ENCODE assay signal across 7 cellular contexts in the genomic region with DNA sequence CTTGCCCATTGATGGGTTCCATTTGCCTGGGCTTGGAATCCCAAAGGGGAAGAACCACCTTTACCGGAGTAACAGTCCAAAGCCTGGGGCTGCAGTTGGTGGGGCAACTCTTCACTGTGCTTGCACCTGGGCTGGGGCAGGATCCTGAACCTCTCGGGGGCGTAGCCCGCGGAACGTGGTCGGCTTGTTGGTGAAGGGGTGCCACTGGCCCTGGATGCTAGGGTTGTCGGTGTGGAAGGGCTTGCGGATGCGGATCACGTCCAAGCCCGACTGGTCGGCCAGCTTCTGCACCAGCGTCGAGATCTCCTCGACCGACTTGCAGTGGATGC. TPM values are rescaled to one million over a fixed set of nuclear protein-coding genes. Genes with fewer than 3 reads are reported as not detected.
DNase-seq lines count a peak whose midpoint lies in the region; ATAC-seq and TF ChIP-seq lines count a peak whose summit lies in the region.

No MANE protein-coding gene starts in this region.

- H3K27me3 Mint-ChIP-seq in activated T-helper 17 cell treated with anti-CD3 and anti-CD28 coated beads, Interleukin-2, amount 50 U/mL, for 72 hours = no peaks in the 10 kb centered on the region
- H3K27me3 Mint-ChIP-seq in stimulated activated naive CD8-positive, alpha-beta T cell treated with anti-CD3 and anti-CD28 coated beads, Interleukin-15, amount 100 ng/mL, for 72 hours = no peaks in the 10 kb centered on the region

- no peaks in the 10 kb centered on the region for H3K9me3 Mint-ChIP-seq in activated T-helper 17 cell treated with anti-CD3 and anti-CD28 coated beads, Interleukin-2, amount 50 U/mL, for 72 hours
- H3K9me3 Mint-ChIP-seq in stimulated activated naive CD8-positive, alpha-beta T cell treated with anti-CD3 and anti-CD28 coated beads, Interleukin-15, amount 100 ng/mL, for 72 hours = no peaks in the 10 kb centered on the region

- H3K4me1 ChIP-seq in iPS-20b (ENCODE audit: insufficient read depth, low read length) = no peaks in the 10 kb centered on the region

- TF ChIP-seq CTCF in GM10248 (IDR thresholded peaks at IDR 0.05; ENCODE audit: control extremely low read depth, extremely low read depth, low read depth, missing control alignments) = no peak

- peaks cover 26% of the 10 kb centered on the region for H3K4me1 Mint-ChIP-seq in activated T-helper 17 cell treated with anti-CD3 and anti-CD28 coated beads, Interleukin-2, amount 50 U/mL, for 72 hours
- H3K4me1 Mint-ChIP-seq in stimulated activated naive CD8-positive, alpha-beta T cell treated with anti-CD3 and anti-CD28 coated beads, Interleukin-15, amount 100 ng/mL, for 72 hours = peaks cover 49% of the 10 kb centered on the region

- H3K36me3 Mint-ChIP-seq in activated T-helper 17 cell treated with anti-CD3 and anti-CD28 coated beads, Interleukin-2, amount 50 U/mL, for 72 hours (ENCODE audit: low read depth) = peaks cover 46% of the 10 kb centered on the region

- H3K9ac ChIP-seq in iPS-20b (ENCODE audit: low read depth, low read length) = peak overlapping the region; percentile 96

- no peaks in the 10 kb centered on the region for H3K9me3 ChIP-seq in iPS-20b (ENCODE audit: insufficient read depth, low read depth, low read length)

- no peaks in the 10 kb centered on the region for H3K27me3 ChIP-seq in iPS-20b (ENCODE audit: insufficient read depth, low read length)

- peak overlapping the region; percentile 92 for H3K27ac ChIP-seq in iPS-20b (ENCODE audit: low read length)

- POLR2A ChIA-PET in GM10248 (lab: Yijun Ruan, JAX) = no interaction called here

- DNase-seq in stimulated activated naive CD8-positive, alpha-beta T cell treated with anti-CD3 and anti-CD28 coated beads, Interleukin-15, amount 100 ng/mL, for 72 hours = no peak
- no peak for DNase-seq in GM10248 (ENCODE audit: extremely low spot score)

- H3K4me3 Mint-ChIP-seq in activated T-helper 17 cell treated with anti-CD3 and anti-CD28 coated beads, Interleukin-2, amount 50 U/mL, for 72 hours = peak overlapping the region; percentile 100
- H3K4me3 Mint-ChIP-seq in stimulated activated naive CD8-positive, alpha-beta T cell treated with anti-CD3 and anti-CD28 coated beads, Interleukin-15, amount 100 ng/mL, for 72 hours = peak overlapping the region; percentile 88 to 96

- H3K27ac Mint-ChIP-seq in activated T-helper 17 cell treated with anti-CD3 and anti-CD28 coated beads, Interleukin-2, amount 50 U/mL, for 72 hours = peak overlapping the region; percentile 95
- no peak overlapping the region for H3K27ac Mint-ChIP-seq in stimulated activated naive CD8-positive, alpha-beta T cell treated with anti-CD3 and anti-CD28 coated beads, Interleukin-15, amount 100 ng/mL, for 72 hours

- ATAC-seq in HG03045 (IDR thresholded peaks at IDR 0.05; ENCODE audit: unreplicated experiment) (peak; percentile 6), HG02973 (IDR thresholded peaks at IDR 0.05; ENCODE audit: unreplicated experiment) (no peak), HG03354 (IDR thresholded peaks at IDR 0.05; ENCODE audit: poor library complexity, severe bottlenecking, unreplicated experiment) (no peak)
- ATAC-seq in activated T-helper 17 cell treated with anti-CD3 and anti-CD28 coated beads, Interleukin-2, amount 50 U/mL, for 72 hours (replicated peaks) = no peak
- no peak for ATAC-seq in stimulated activated naive CD8-positive, alpha-beta T cell treated with anti-CD3 and anti-CD28 coated beads, Interleukin-15, amount 100 ng/mL, for 72 hours

- CTCF ChIA-PET in GM10248 (lab: Yijun Ruan, JAX) = interaction anchor here (0.6 to 11.3 kb wide), 7 partner anchors 11 to 78 kb away, joined by 3 to 94 read pairs (median 3); a partner anchor contains a TSS

- peaks cover 39% of the 10 kb centered on the region for H3K36me3 ChIP-seq in iPS-20b (ENCODE audit: insufficient read depth, low read depth, low read length)

- H3K4me3 ChIP-seq in iPS-20b (ENCODE audit: low read length) = peak overlapping the region; percentile 98

RNA-seq across cellular contexts. Expression of a gene that starts 0.7 kb away (rescaled TPM):
- 10 to 100 TPM; 50.1 to 58.7 TPM for total RNA-seq in activated T-helper 17 cell treated with anti-CD3 and anti-CD28 coated beads, Interleukin-2, amount 50 U/mL, for 72 hours

RNA-seq across cellular contexts. Expression of a gene that starts 0.8 kb away (rescaled TPM):
- 10 to 100 TPM; 12.0 to 24.9 TPM for total RNA-seq in activated T-helper 17 cell treated with anti-CD3 and anti-CD28 coated beads, Interleukin-2, amount 50 U/mL, for 72 hours

RNA-seq across cellular contexts. Expression of a gene that starts 13.0 kb away (rescaled TPM):
- total RNA-seq in activated T-helper 17 cell treated with anti-CD3 and anti-CD28 coated beads, Interleukin-2, amount 50 U/mL, for 72 hours = 10 to 100 TPM; 15.0 to 24.8 TPM

RNA-seq across cellular contexts. Expression of a gene that starts 17.3 kb away (rescaled TPM):
- 1 to 10 TPM; 1.4 to 3.8 TPM for total RNA-seq in activated T-helper 17 cell treated with anti-CD3 and anti-CD28 coated beads, Interleukin-2, amount 50 U/mL, for 72 hours

RNA-seq across cellular contexts. Expression of a gene that starts 44.3 kb away (rescaled TPM):
- 1 to 10 TPM in 1 of 2 donors, under 1 TPM in 1; 0.48 to 2.9 TPM for total RNA-seq in activated T-helper 17 cell treated with anti-CD3 and anti-CD28 coated beads, Interleukin-2, amount 50 U/mL, for 72 hours
